19 cellular contexts compared by ENCODE assay signal in genomic region chr10:124390788-124391187, GRCh38. TPM values are rescaled to one million over a fixed set of nuclear protein-coding genes. Genes with fewer than 3 reads are reported as not detected.
DNase-seq lines count a peak whose midpoint lies in the region; ATAC-seq and TF ChIP-seq lines count a peak whose summit lies in the region.
"Had no signal": no experiment of that assay in that cellular context is flagged by ENCODE, and none has a peak within 500 bp of the region (broad histone marks: within the 10 kb centered on the region; RNA-seq: fewer than 3 reads in every experiment).

No MANE protein-coding gene starts in this region.

- H3K4me1 Mint-ChIP-seq in activated CD4-positive, alpha-beta memory T cell treated with anti-CD3 and anti-CD28 coated beads for 36 hours (ENCODE audit: low read depth): peaks cover 3% of the 10 kb centered on the region
- peaks cover 1% of the 10 kb centered on the region for H3K4me1 Mint-ChIP-seq in activated CD4-positive, alpha-beta memory T cell treated with anti-CD3 and anti-CD28 coated beads, Interleukin-2, amount 10 ng/mL, durations not matched to agents 7 days and 5 days
- H3K4me1 Mint-ChIP-seq in HFFc6 (ENCODE audit: low read depth): peaks cover 13% of the 10 kb centered on the region

- CTCF ChIA-PET in activated CD4-positive, alpha-beta memory T cell treated with anti-CD3 and anti-CD28 coated beads for 36 hours (lab: Charles Lee): interaction anchor here (1.2 to 8.5 kb wide), 3 partner anchors 14 to 395 kb away, joined by 4 to 241 read pairs (median 33); no protein-coding TSS in a partner anchor
- CTCF ChIA-PET in activated CD4-positive, alpha-beta memory T cell treated with anti-CD3 and anti-CD28 coated beads, Interleukin-2, amount 10 ng/mL, durations not matched to agents 7 days and 5 days (lab: Charles Lee): interaction anchor here (1.3 to 4.6 kb wide), 6 partner anchors 9 to 395 kb away, joined by 3 to 164 read pairs (median 22); no protein-coding TSS in a partner anchor

- H3K4me3 Mint-ChIP-seq in activated CD4-positive, alpha-beta memory T cell treated with anti-CD3 and anti-CD28 coated beads for 36 hours: no peak overlapping the region
- H3K4me3 Mint-ChIP-seq in activated CD4-positive, alpha-beta memory T cell treated with anti-CD3 and anti-CD28 coated beads, Interleukin-2, amount 10 ng/mL, durations not matched to agents 7 days and 5 days: no peak overlapping the region
- H3K4me3 Mint-ChIP-seq in HFFc6: no peak overlapping the region
- H3K4me3 Mint-ChIP-seq: B cell; CD8-positive, alpha-beta T cell; H9 had no signal

- no peaks in the 10 kb centered on the region for H3K27me3 Mint-ChIP-seq in activated CD4-positive, alpha-beta memory T cell treated with anti-CD3 and anti-CD28 coated beads for 36 hours
- no peaks in the 10 kb centered on the region for H3K27me3 Mint-ChIP-seq in activated CD4-positive, alpha-beta memory T cell treated with anti-CD3 and anti-CD28 coated beads, Interleukin-2, amount 10 ng/mL, durations not matched to agents 7 days and 5 days
- peaks cover 1% of the 10 kb centered on the region; the same call in 1 of the 2 replicates for H3K27me3 Mint-ChIP-seq in HFFc6 (ENCODE audit: insufficient read depth)
- H3K27me3 Mint-ChIP-seq: B cell had no signal

- peak; percentile 6 for DNase-seq in activated CD4-positive, alpha-beta memory T cell treated with anti-CD3 and anti-CD28 coated beads for 36 hours
- DNase-seq in activated CD4-positive, alpha-beta memory T cell treated with anti-CD3 and anti-CD28 coated beads, Interleukin-2, amount 10 ng/mL, durations not matched to agents 7 days and 5 days: no peak
- no peak for DNase-seq in HFFc6
- peak; percentile 26 for DNase-seq in islet precursor cell
- DNase-seq in sciatic nerve (ENCODE audit: low spot score): peak; percentile 7
- DNase-seq in ureter (ENCODE audit: low spot score): no peak
- no peak for DNase-seq in coronary artery (ENCODE audit: low spot score)
- DNase-seq: CD4-positive, CD25-positive, alpha-beta regulatory T cell; CD8-positive, alpha-beta T cell; DMS153; DND-41; GM23248; H9 had no signal

- no peak overlapping the region for H3K27ac ChIP-seq in coronary artery
- H3K27ac ChIP-seq: 22Rv1, BLaER1, C4-2B, GM23248 had no signal

- no peak for ATAC-seq in sciatic nerve
- ATAC-seq in GM18873 (IDR thresholded peaks at IDR 0.05; ENCODE audit: low FRiP score, unreplicated experiment): no peak
- ATAC-seq: CD8-positive, alpha-beta T cell had no signal

- H3K36me3 Mint-ChIP-seq in activated CD4-positive, alpha-beta memory T cell treated with anti-CD3 and anti-CD28 coated beads for 36 hours: no peaks in the 10 kb centered on the region
- no peaks in the 10 kb centered on the region for H3K36me3 Mint-ChIP-seq in activated CD4-positive, alpha-beta memory T cell treated with anti-CD3 and anti-CD28 coated beads, Interleukin-2, amount 10 ng/mL, durations not matched to agents 7 days and 5 days (ENCODE audit: low read depth)
- H3K36me3 Mint-ChIP-seq in HFFc6 (ENCODE audit: low read depth): peaks cover 5% of the 10 kb centered on the region; the same call in 1 of the 2 replicates
- H3K36me3 Mint-ChIP-seq: CD4-positive, CD25-positive, alpha-beta regulatory T cell; CD8-positive, alpha-beta T cell had no signal

- H3K9me3 Mint-ChIP-seq in activated CD4-positive, alpha-beta memory T cell treated with anti-CD3 and anti-CD28 coated beads for 36 hours: peaks cover 4% of the 10 kb centered on the region
- H3K9me3 Mint-ChIP-seq in activated CD4-positive, alpha-beta memory T cell treated with anti-CD3 and anti-CD28 coated beads, Interleukin-2, amount 10 ng/mL, durations not matched to agents 7 days and 5 days: no peaks in the 10 kb centered on the region
- H3K9me3 Mint-ChIP-seq in HFFc6: no peaks in the 10 kb centered on the region
- H3K9me3 Mint-ChIP-seq: CD4-positive, CD25-positive, alpha-beta regulatory T cell; CD8-positive, alpha-beta T cell; H9 had no signal

- H3K4me3 ChIP-seq in coronary artery: no peak overlapping the region
- H3K4me3 ChIP-seq: BLaER1, GM23248 had no signal

- intact Hi-C loops in activated CD4-positive, alpha-beta memory T cell treated with anti-CD3 and anti-CD28 coated beads for 36 hours (cut with micrococcal nuclease): no loop called here
- intact Hi-C loops in sciatic nerve (cut with DNase I): no loop called here

- no peak overlapping the region for H3K27ac Mint-ChIP-seq in activated CD4-positive, alpha-beta memory T cell treated with anti-CD3 and anti-CD28 coated beads for 36 hours
- no peak overlapping the region for H3K27ac Mint-ChIP-seq in activated CD4-positive, alpha-beta memory T cell treated with anti-CD3 and anti-CD28 coated beads, Interleukin-2, amount 10 ng/mL, durations not matched to agents 7 days and 5 days
- H3K27ac Mint-ChIP-seq in HFFc6: no peak overlapping the region
- H3K27ac Mint-ChIP-seq: B cell; CD4-positive, CD25-positive, alpha-beta regulatory T cell; CD8-positive, alpha-beta T cell; H9 had no signal

- peak; percentile 31; the same call in 1 of the 2 replicates for TF ChIP-seq CTCF in HFFc6 (IDR thresholded peaks at IDR 0.05)
- no peak for TF ChIP-seq CTCF in coronary artery (IDR thresholded peaks at IDR 0.05)

- POLR2A ChIA-PET in activated CD4-positive, alpha-beta memory T cell treated with anti-CD3 and anti-CD28 coated beads for 36 hours (lab: Charles Lee): no interaction called here
- POLR2A ChIA-PET in activated CD4-positive, alpha-beta memory T cell treated with anti-CD3 and anti-CD28 coated beads, Interleukin-2, amount 10 ng/mL, durations not matched to agents 7 days and 5 days (lab: Charles Lee): no interaction called here

RNA-seq across cellular contexts. Expression of gene OAT, which starts 27.9 kb away (rescaled TPM):
- 10 to 100 TPM; 34.6 to 38.1 TPM for total RNA-seq in activated CD4-positive, alpha-beta memory T cell treated with anti-CD3 and anti-CD28 coated beads for 36 hours
- 10 to 100 TPM; 20.7 to 21.3 TPM for total RNA-seq in activated CD4-positive, alpha-beta memory T cell treated with anti-CD3 and anti-CD28 coated beads, Interleukin-2, amount 10 ng/mL, durations not matched to agents 7 days and 5 days
- 100 to 1,000 TPM; 126 to 158 (median 137) TPM for total RNA-seq in HFFc6 (2021; fragmentation: NEBNext Ultra II Directional; extraction: Animal tissue kit (Norgen Biotek cat#: 25700))
- total RNA-seq in sciatic nerve (104 TPM), ureter (50.4 TPM)

RNA-seq across cellular contexts. Expression of gene NKX1-2, which starts 59.0 kb away (rescaled TPM):
- not detected for total RNA-seq in activated CD4-positive, alpha-beta memory T cell treated with anti-CD3 and anti-CD28 coated beads for 36 hours
- not detected for total RNA-seq in activated CD4-positive, alpha-beta memory T cell treated with anti-CD3 and anti-CD28 coated beads, Interleukin-2, amount 10 ng/mL, durations not matched to agents 7 days and 5 days
- not detected for total RNA-seq in HFFc6 (2021; fragmentation: NEBNext Ultra II Directional; extraction: Animal tissue kit (Norgen Biotek cat#: 25700))
- total RNA-seq in sciatic nerve (not detected), ureter (not detected)
- total RNA-seq: B cell; CD4-positive, CD25-positive, alpha-beta regulatory T cell; CD8-positive, alpha-beta T cell; GM23248; H4 had no signal

Comparison
In these comparisons a context has a peak if more than half of its experiments do, and no peak if none do; other contexts are left out.
1. DNase-seq: peak in activated CD4-positive, alpha-beta memory T cell treated with anti-CD3 and anti-CD28 coated beads for 36 hours (single experiment), islet precursor cell (single experiment) and sciatic nerve (single experiment); none in activated CD4-positive, alpha-beta memory T cell treated with anti-CD3 and anti-CD28 coated beads, Interleukin-2, amount 10 ng/mL, durations not matched to agents 7 days and 5 days (single experiment), HFFc6 (single experiment), ureter (single experiment) and coronary artery (single experiment).